In genomic region chr12:45191239-45191638, GRCh38 we compare ENCODE assay signal across 15 cellular contexts. TPM values are rescaled to one million over a fixed set of nuclear protein-coding genes. Genes with fewer than 3 reads are reported as not detected.
A peak's percentile ranks its signal among the peaks of the same experiment; 100 is the strongest.
DNase-seq lines count a peak whose midpoint lies in the region; ATAC-seq, FAIRE-seq and TF ChIP-seq lines count a peak whose summit lies in the region.
"Had no signal": no experiment of that assay in that cellular context is flagged by ENCODE, and none has a peak within 500 bp of the region (broad histone marks: within the 10 kb centered on the region; RNA-seq: fewer than 3 reads in every experiment).

No MANE protein-coding gene starts in this region.

- no peaks in the 10 kb centered on the region for H3K27me3 ChIP-seq in bronchial epithelial cell (ENCODE audit: control insufficient read depth, insufficient read depth, low read length)
- H3K27me3 ChIP-seq in neutrophil = no peaks in the 10 kb centered on the region
- no peaks in the 10 kb centered on the region for H3K27me3 ChIP-seq in CD4-positive, alpha-beta T cell (ENCODE audit: control insufficient read depth, insufficient read depth, low read length)
- peaks cover 0 to 8% (median 0%) of the 10 kb centered on the region in 4 donors for H3K27me3 ChIP-seq in esophagus squamous epithelium
- H3K27me3 ChIP-seq: adrenal gland, spleen had no signal

- no peaks in the 10 kb centered on the region for H3K27me3 Mint-ChIP-seq in activated CD4-positive, alpha-beta T cell treated with anti-CD3 and anti-CD28 coated beads for 36 hours
- H3K27me3 Mint-ChIP-seq in CD4-positive, alpha-beta T cell = no peaks in the 10 kb centered on the region
- H3K27me3 Mint-ChIP-seq: type B pancreatic cell had no signal

- FAIRE-seq in bronchial epithelial cell (lab: Jason Lieb, UNC) = no peak

- TF ChIP-seq POLR2A in NB4 (IDR thresholded peaks at IDR 0.05; ENCODE audit: extremely low read depth, insufficient read length) = no peak
- TF ChIP-seq POLR2A in esophagus squamous epithelium (IDR thresholded peaks at IDR 0.05) = no peak

- H3K36me3 ChIP-seq in bronchial epithelial cell (ENCODE audit: control insufficient read depth, insufficient read depth, low read length) = no peaks in the 10 kb centered on the region
- H3K36me3 ChIP-seq in neutrophil = no peaks in the 10 kb centered on the region
- no peaks in the 10 kb centered on the region for H3K36me3 ChIP-seq in esophagus squamous epithelium
- H3K36me3 ChIP-seq: adrenal gland, spleen had no signal

- H3K27ac Mint-ChIP-seq in activated CD4-positive, alpha-beta T cell treated with anti-CD3 and anti-CD28 coated beads for 36 hours = no peak overlapping the region
- no peak overlapping the region for H3K27ac Mint-ChIP-seq in CD4-positive, alpha-beta T cell
- H3K27ac Mint-ChIP-seq: type B pancreatic cell had no signal

- 73 to 77% methylated on average over 1 of the region's 1 CpG for WGBS in esophagus squamous epithelium, 2 donors

- H3K4me3 ChIP-seq in NB4 (ENCODE audit: low read depth, low read length) = no peak overlapping the region
- no peak overlapping the region for H3K4me3 ChIP-seq in bronchial epithelial cell (ENCODE audit: low read depth, low read length)
- H3K4me3 ChIP-seq in neutrophil (ENCODE audit: low read depth in 1 of 2, low read length in 1 of 2) = no peak overlapping the region
- no peak overlapping the region for H3K4me3 ChIP-seq in esophagus squamous epithelium
- H3K4me3 ChIP-seq: adrenal gland, lung, spleen had no signal

- peaks cover 16% of the 10 kb centered on the region for H3K4me1 Mint-ChIP-seq in activated CD4-positive, alpha-beta T cell treated with anti-CD3 and anti-CD28 coated beads for 36 hours
- peaks cover 10% of the 10 kb centered on the region for H3K4me1 Mint-ChIP-seq in CD4-positive, alpha-beta T cell (ENCODE audit: low read depth)

- H3K4me1 ChIP-seq in neutrophil (ENCODE audit: control insufficient read depth in 1 of 2, insufficient read depth in 1 of 2, low read depth in 1 of 2, low read length in 1 of 2) (peaks cover 20 to 36% of the 10 kb centered on the region in 2 experiments), esophagus squamous epithelium (no peaks in the 10 kb centered on the region)

- H3K4me3 Mint-ChIP-seq in activated CD4-positive, alpha-beta T cell treated with anti-CD3 and anti-CD28 coated beads for 36 hours = no peak overlapping the region
- H3K4me3 Mint-ChIP-seq in CD4-positive, alpha-beta T cell = no peak overlapping the region
- H3K4me3 Mint-ChIP-seq: type B pancreatic cell had no signal

- no peaks in the 10 kb centered on the region for H3K9me3 Mint-ChIP-seq in activated CD4-positive, alpha-beta T cell treated with anti-CD3 and anti-CD28 coated beads for 36 hours (ENCODE audit: low read depth)
- H3K9me3 Mint-ChIP-seq in CD4-positive, alpha-beta T cell = no peaks in the 10 kb centered on the region
- H3K9me3 Mint-ChIP-seq: type B pancreatic cell had no signal

- no peak for DNase-seq in activated CD4-positive, alpha-beta T cell treated with anti-CD3 and anti-CD28 coated beads for 36 hours
- DNase-seq in activated CD4-positive, alpha-beta T cell treated with anti-CD3 and anti-CD28 coated beads for 1 hour = no peak
- DNase-seq in NB4 (ENCODE audit: low read depth) (peak; percentile 48), bronchial epithelial cell (ENCODE audit: low read depth) (peak; percentile 59), esophagus squamous epithelium (lab: John Stamatoyannopoulos, UW) (no peak), substantia nigra (lab: John Stamatoyannopoulos, UW) (no peak)
- DNase-seq in CD4-positive, alpha-beta T cell = no peak
- DNase-seq: ACHN; adrenal gland; effector CD8-positive, alpha-beta T cell; nucleus accumbens; spleen had no signal

- intact Hi-C loops in activated CD4-positive, alpha-beta T cell treated with anti-CD3 and anti-CD28 coated beads for 36 hours (cut with DNase I, micrococcal nuclease) = loop anchor here in 1 of 2 experiments (2.0 kb wide), 1 partner anchor 44 kb away; no protein-coding TSS in a partner anchor
- intact Hi-C loops in CD4-positive, alpha-beta T cell (cut with DNase I, micrococcal nuclease) = no loop called here
- intact Hi-C loops in esophagus squamous epithelium (cut with DNase I) = no loop called here

- TF ChIP-seq CTCF in NB4 (IDR thresholded peaks at IDR 0.05; ENCODE audit: low read depth, low read length) = no peak
- TF ChIP-seq CTCF in bronchial epithelial cell (IDR thresholded peaks at IDR 0.05; ENCODE audit: insufficient read depth, low read length, severe bottlenecking) = no peak
- TF ChIP-seq CTCF in neutrophil (IDR thresholded peaks at IDR 0.05) = no peak
- TF ChIP-seq CTCF in CD4-positive, alpha-beta T cell (IDR thresholded peaks at IDR 0.05) = no peak
- no peak for TF ChIP-seq CTCF in esophagus squamous epithelium (IDR thresholded peaks at IDR 0.05)

- CTCF ChIA-PET in activated CD4-positive, alpha-beta T cell treated with anti-CD3 and anti-CD28 coated beads for 36 hours (lab: Charles Lee) = interaction anchor here (1.0 to 2.2 kb wide), 3 partner anchors 8 to 24 kb away, joined by 3 to 10 read pairs (median 5); no protein-coding TSS in a partner anchor
- CTCF ChIA-PET in CD4-positive, alpha-beta T cell (lab: Charles Lee) = no interaction called here

- H3K9me3 ChIP-seq in neutrophil (no peaks in the 10 kb centered on the region), esophagus squamous epithelium (no peaks in the 10 kb centered on the region)
- H3K9me3 ChIP-seq in CD4-positive, alpha-beta T cell (ENCODE audit: control insufficient read depth, low read length) = no peaks in the 10 kb centered on the region
- H3K9me3 ChIP-seq: adrenal gland, spleen had no signal

- ATAC-seq in activated CD4-positive, alpha-beta T cell treated with anti-CD3 and anti-CD28 coated beads for 36 hours = peak; percentile 69
- ATAC-seq in CD4-positive, alpha-beta T cell (ENCODE audit: poor library complexity) = no peak

- H3K27ac ChIP-seq in neutrophil = peak overlapping the region; percentile 5
- H3K27ac ChIP-seq in CD4-positive, alpha-beta T cell (ENCODE audit: low read depth, low read length) = no peak overlapping the region
- H3K27ac ChIP-seq in esophagus squamous epithelium = no peak overlapping the region
- no peak overlapping the region for H3K27ac ChIP-seq in substantia nigra (ENCODE audit: low read depth, low read length, poor library complexity, severe bottlenecking)
- H3K27ac ChIP-seq: spleen had no signal

- H3K36me3 Mint-ChIP-seq in activated CD4-positive, alpha-beta T cell treated with anti-CD3 and anti-CD28 coated beads for 36 hours (ENCODE audit: low read depth) = peaks cover 7% of the 10 kb centered on the region
- H3K36me3 Mint-ChIP-seq in CD4-positive, alpha-beta T cell (ENCODE audit: low read depth) = peaks cover 7% of the 10 kb centered on the region

- POLR2A ChIA-PET in activated CD4-positive, alpha-beta T cell treated with anti-CD3 and anti-CD28 coated beads for 36 hours (lab: Charles Lee) = no interaction called here
- POLR2A ChIA-PET in CD4-positive, alpha-beta T cell (lab: Charles Lee) = interaction anchor here (0.7 to 1.6 kb wide), 2 partner anchors 25 to 240 kb away, joined by 3 to 4 read pairs; partner anchors contain the start of gene ANO6

RNA-seq across cellular contexts. Expression of gene ANO6, which starts 24.7 kb away (rescaled TPM):
- 10 to 100 TPM; 18.7 to 20.3 TPM for total RNA-seq in activated CD4-positive, alpha-beta T cell treated with anti-CD3 and anti-CD28 coated beads for 36 hours
- 23.2 and 23.3 TPM in 2 replicates for total RNA-seq in bronchial epithelial cell
- total RNA-seq in CD4-positive, alpha-beta T cell = 10 to 100 TPM; 11.6 to 11.7 TPM
- total RNA-seq in esophagus squamous epithelium = 10 to 100 TPM; 13.0 to 40.8 (median 25.1) TPM

Comparison
In these comparisons a context has a peak if more than half of its experiments do, and no peak if none do; other contexts are left out.
1. DNase-seq: peak in NB4 (single experiment) and bronchial epithelial cell (single experiment); none in activated CD4-positive, alpha-beta T cell treated with anti-CD3 and anti-CD28 coated beads for 36 hours (single experiment), activated CD4-positive, alpha-beta T cell treated with anti-CD3 and anti-CD28 coated beads for 1 hour (single experiment), CD4-positive, alpha-beta T cell (0 of 10), esophagus squamous epithelium (single experiment) and substantia nigra (0 of 49).